33 cellular contexts compared by ENCODE assay signal in genomic region chr9:134127616-134128015, GRCh38. TPM values are rescaled to one million over a fixed set of nuclear protein-coding genes. Genes with fewer than 3 reads are reported as not detected.
"Had no signal": no experiment of that assay in that cellular context is flagged by ENCODE, and none has a peak within 500 bp of the region (broad histone marks: within the 10 kb centered on the region; RNA-seq: fewer than 3 reads in every experiment).

No MANE protein-coding gene starts in this region.

- FAIRE-seq: bronchial epithelial cell, RCC 7860 had no signal

- H3K4me3 ChIP-seq: PC-9 had no signal

- DNase-seq: activated B cell treated with CpG ODN at 0.5 μM for 24 hours; activated CD4-positive, alpha-beta memory T cell treated with anti-CD3 and anti-CD28 coated beads for 36 hours; activated CD4-positive, alpha-beta T cell treated with anti-CD3 and anti-CD28 coated beads for 4 hours; activated CD4-positive, alpha-beta T cell treated with anti-CD3 and anti-CD28 coated beads, Interleukin-2, amount 50 U/mL, for 1 hour; activated CD4-positive, CD25-positive, alpha-beta regulatory T cell treated with anti-CD3 and anti-CD28 coated beads, Interleukin-2, amount 50 U/mL, for 72 hours; activated CD8-positive, alpha-beta memory T cell treated with anti-CD3 and anti-CD28 coated beads, Interleukin-2, amount 50 U/mL, for 4 hours; activated effector memory CD4-positive, alpha-beta T cell treated with Interleukin-2 at 50 U/mL for 16 hours; activated naive CD4-positive, alpha-beta T cell treated with anti-CD3 and anti-CD28 coated beads, Interleukin-2, amount 10 ng/mL, durations not matched to agents 7 days and 5 days; activated naive CD8-positive, alpha-beta T cell treated with anti-CD3 and anti-CD28 coated beads, Interleukin-2, amount 50 U/mL, for 24 hours; activated T-cell treated with anti-CD3 and anti-CD28 coated beads for 4 hours; activated T-cell treated with anti-CD3 and anti-CD28 coated beads, Interleukin-2, amount 50 U/mL, for 48 hours; anterior cingulate cortex; central memory CD4-positive, alpha-beta T cell; NCI-H1105 treated with DMSO at 0.1 percent for 48 hours; NCI-H1436; NCI-H1694; NCI-H1930; NCI-H2081 treated with DMSO at 0.1 percent for 48 hours; NCI-H345; NCI-H526; NCI-H748 treated with DMSO at 0.1 percent for 48 hours; NK-92 treated with Interleukin-12 subunit alpha and Interleukin-12 subunit beta, amount 100 ng/mL, for 24 hours; PC-9; SW 1271; T-helper 1 cell; T-helper 2 cell; T-helper 9 cell had no signal

- ATAC-seq: activated naive CD8-positive, alpha-beta T cell treated with anti-CD3 and anti-CD28 coated beads, Interleukin-2, amount 50 U/mL, for 24 hours; Right ventricle myocardium inferior had no signal

- H3K27ac ChIP-seq: PC-9, RWPE1, VCaP had no signal

RNA-seq across cellular contexts. Expression of gene RNU6ATAC, which starts 36.7 kb away (rescaled TPM):
- total RNA-seq: bronchial epithelial cell, NCI-H460 had no signal
